Comparison of ENCODE assay signal across 15 cellular contexts in genomic region chr15:83225449-83225848, GRCh38. TPM values are rescaled to one million over a fixed set of nuclear protein-coding genes. Genes with fewer than 3 reads are reported as not detected.
DNase-seq lines count a peak whose midpoint lies in the region; ATAC-seq, FAIRE-seq and TF ChIP-seq lines count a peak whose summit lies in the region.
"Had no signal": no experiment of that assay in that cellular context is flagged by ENCODE, and none has a peak within 500 bp of the region (broad histone marks: within the 10 kb centered on the region; RNA-seq: fewer than 3 reads in every experiment).

No MANE protein-coding gene starts in this region.

- H3K27ac ChIP-seq in keratinocyte (ENCODE audit: control insufficient read depth, insufficient read depth, low read length) (no peak overlapping the region), brain microvascular endothelial cell (no peak overlapping the region)
- H3K27ac ChIP-seq: BLaER1 had no signal

- no peaks in the 10 kb centered on the region for H4K20me1 ChIP-seq in keratinocyte (ENCODE audit: control insufficient read depth, extremely low read depth, insufficient read depth, low read length)
- H4K20me1 ChIP-seq: BLaER1 had no signal

- ATAC-seq in T-helper 17 cell (no peak), GM18858 (IDR thresholded peaks at IDR 0.05; ENCODE audit: unreplicated experiment) (no peak)
- ATAC-seq: GM12878, GM23338 had no signal

- DNase-seq in BE2C = no peak
- DNase-seq in Calu3 = peak; percentile 15
- no peak for DNase-seq in T-helper 17 cell
- DNase-seq in keratinocyte (ENCODE audit: low read depth, low spot score) = no peak
- DNase-seq in brain microvascular endothelial cell = no peak
- no peak for DNase-seq in cerebellar nuclear complex (lab: John Stamatoyannopoulos, UW)
- DNase-seq: CD8-positive, alpha-beta memory T cell; DMS 273 treated with DMSO at 0.1 percent for 48 hours; H9 had no signal

- H3K4me3 ChIP-seq in BE2C (ENCODE audit: low read depth, low read length) (peak overlapping the region; percentile 16; the same call in 1 of the 2 replicates), keratinocyte (ENCODE audit: control insufficient read depth in 2 of 3, extremely low read depth in 1 of 3, insufficient read depth in 2 of 3, low read depth in 1 of 3, low read length in 3 of 3) (no peak overlapping the region), brain microvascular endothelial cell (ENCODE audit: low read depth, low read length) (no peak overlapping the region)
- H3K4me3 ChIP-seq: BLaER1, GM12878, GM23338 had no signal

- H3K36me3 Mint-ChIP-seq in Calu3 (ENCODE audit: insufficient read depth, unreplicated experiment) (no peaks in the 10 kb centered on the region), T-helper 17 cell (ENCODE audit: low read depth) (no peaks in the 10 kb centered on the region)
- H3K36me3 Mint-ChIP-seq: CD8-positive, alpha-beta memory T cell had no signal

- no TSS peak for BruUV-seq in Calu3 (replicated peaks; lab: Mats Ljungman, UMichigan)

- H3K4me3 Mint-ChIP-seq in Calu3 (ENCODE audit: low read depth, unreplicated experiment) = peak overlapping the region; percentile 66
- H3K4me3 Mint-ChIP-seq in T-helper 17 cell = peak overlapping the region; percentile 7
- H3K4me3 Mint-ChIP-seq: GM23338, H9 had no signal

- H3K27me3 ChIP-seq in BE2C (no peaks in the 10 kb centered on the region), keratinocyte (ENCODE audit: control insufficient read depth, extremely low read depth, insufficient read depth, low read length) (no peaks in the 10 kb centered on the region), brain microvascular endothelial cell (replicated peaks) (no peaks in the 10 kb centered on the region)
- H3K27me3 ChIP-seq: BLaER1 had no signal

- H3K9ac ChIP-seq in keratinocyte (ENCODE audit: control insufficient read depth, extremely low read depth, insufficient read depth, low read length) = no peak overlapping the region
- H3K9ac ChIP-seq: BLaER1 had no signal

- H3K4me1 Mint-ChIP-seq in Calu3 (ENCODE audit: low read depth, unreplicated experiment) = peaks cover 11% of the 10 kb centered on the region
- no peaks in the 10 kb centered on the region for H3K4me1 Mint-ChIP-seq in T-helper 17 cell
- H3K4me1 Mint-ChIP-seq: GM23338, H9 had no signal

- intact Hi-C loops in Calu3 (cut with micrococcal nuclease; ENCODE audit: unreplicated experiment) = no loop called here

- FAIRE-seq in keratinocyte (lab: Jason Lieb, UNC) = no peak
- FAIRE-seq: GM12878, GM18507 had no signal

- no peak for TF ChIP-seq CTCF in BE2C (IDR thresholded peaks at IDR 0.05; ENCODE audit: low read depth, low read length)
- TF ChIP-seq CTCF in Calu3 (IDR thresholded peaks at IDR 0.05; ENCODE audit: unreplicated experiment) = no peak
- TF ChIP-seq CTCF in keratinocyte (optimal IDR thresholded peaks at IDR 0.05 in 1 of 3, IDR thresholded peaks at IDR 0.05 in 1 of 3, conservative IDR thresholded peaks at IDR 0.05 in 1 of 3; ENCODE audit: extremely low read depth in 1 of 3, insufficient read depth in 2 of 3, low read length in 3 of 3) = no peak
- no peak for TF ChIP-seq CTCF in brain microvascular endothelial cell (IDR thresholded peaks at IDR 0.05; ENCODE audit: low read depth, low read length, missing control alignments)

- no peak overlapping the region for H3K4me2 ChIP-seq in keratinocyte (ENCODE audit: control insufficient read depth, extremely low read depth, insufficient read depth, low read depth, low read length)
- H3K4me2 ChIP-seq: BLaER1, GM23338 had no signal

- no peaks in the 10 kb centered on the region for H3K36me3 ChIP-seq in BE2C
- no peaks in the 10 kb centered on the region for H3K36me3 ChIP-seq in keratinocyte (ENCODE audit: control insufficient read depth in 2 of 2, extremely low read depth in 1 of 2, insufficient read depth in 2 of 2, low read length in 2 of 2)
- H3K36me3 ChIP-seq in brain microvascular endothelial cell (replicated peaks) = no peaks in the 10 kb centered on the region

- in situ Hi-C loops in brain microvascular endothelial cell (cut with HindIII; ENCODE audit: low pct_ligation_motif_present, low sequenced_read_pairs) = no loop called here

- no peaks in the 10 kb centered on the region for H3K9me1 ChIP-seq in keratinocyte (ENCODE audit: control insufficient read depth, extremely low read depth, insufficient read depth, low read length)

- CTCF ChIA-PET in Calu3 (lab: Charles Lee) = interaction anchor here (0.9 to 1.0 kb wide), 3 partner anchors 13 to 158 kb away, joined by 3 read pairs; partner anchors contain the start of gene BTBD1

- H3K4me1 ChIP-seq in BE2C = no peaks in the 10 kb centered on the region
- H3K4me1 ChIP-seq in keratinocyte (ENCODE audit: control insufficient read depth, extremely low read depth, insufficient read depth, low read length) = no peaks in the 10 kb centered on the region
- H3K4me1 ChIP-seq: BLaER1 had no signal

- peak overlapping the region; percentile 66 for H3K27ac Mint-ChIP-seq in Calu3 (ENCODE audit: unreplicated experiment)
- H3K27ac Mint-ChIP-seq in T-helper 17 cell = no peak overlapping the region
- H3K27ac Mint-ChIP-seq: CD8-positive, alpha-beta memory T cell; GM23338; H9 had no signal

- dilution Hi-C loops in keratinocyte (cut with MboI; ENCODE audit: extremely low pct_ligation_motif_present, low sequenced_read_pairs) = no loop called here

- peak overlapping the region; percentile 37 for H2AFZ ChIP-seq in keratinocyte (ENCODE audit: control insufficient read depth, low read length)
- H2AFZ ChIP-seq: GM23338 had no signal

- H3K9me3 Mint-ChIP-seq in Calu3 (ENCODE audit: low read depth, unreplicated experiment) = peaks cover 3% of the 10 kb centered on the region

- H3K27me3 Mint-ChIP-seq in Calu3 (ENCODE audit: unreplicated experiment) (no peaks in the 10 kb centered on the region), T-helper 17 cell (no peaks in the 10 kb centered on the region)

- no peaks in the 10 kb centered on the region for H3K9me3 ChIP-seq in BE2C
- no peaks in the 10 kb centered on the region for H3K9me3 ChIP-seq in T-helper 17 cell (ENCODE audit: control insufficient read depth, low read length, poor library complexity, severe bottlenecking)
- no peaks in the 10 kb centered on the region for H3K9me3 ChIP-seq in keratinocyte (ENCODE audit: control insufficient read depth, low read depth, low read length)
- H3K9me3 ChIP-seq: BLaER1 had no signal

- no peaks in the 10 kb centered on the region for H3K79me2 ChIP-seq in keratinocyte (ENCODE audit: control insufficient read depth, insufficient read depth, low read length)

RNA-seq across cellular contexts. Expression of gene HDGFL3, which starts 17.8 kb away (rescaled TPM):
- 41.8 TPM for polyA plus RNA-seq in BE2C (2012; ENCODE audit: insufficient read depth, insufficient read length, low read depth)
- total RNA-seq in Calu3 (2022) = 62.9 and 69.4 TPM in 2 replicates
- 10 to 100 TPM in 1 of 2 donors, 1 to 10 TPM in 1; 4.4 to 26.4 TPM for total RNA-seq in T-helper 17 cell
- polyA plus RNA-seq in keratinocyte = 13.7 to 35.1 TPM (median 25.2 TPM) in 3 replicates
- polyA plus RNA-seq in keratinocyte (2011; ENCODE audit: low read depth) = 99.4 TPM
- 25.0 and 30.1 TPM in 2 replicates for polyA plus RNA-seq in keratinocyte (2011; cell fraction: cytosol; rRNA removed)
- polyA plus RNA-seq in keratinocyte (2011; cell fraction: nucleus; rRNA removed) = 7.0 and 13.4 TPM in 2 replicates
- polyA plus RNA-seq in keratinocyte (2012; ENCODE audit: low replicate concordance) = 18.4 and 35.8 TPM in 2 replicates
- 1.8 to 9.6 TPM (median 2.7 TPM) in 3 replicates for polyA minus RNA-seq in keratinocyte
- 20.3 TPM for polyA minus RNA-seq in keratinocyte (2011; cell fraction: cytosol; rRNA and poly(A)+ RNA removed)
- 3.5 and 8.1 TPM in 2 replicates for polyA minus RNA-seq in keratinocyte (2011; cell fraction: nucleus; rRNA and poly(A)+ RNA removed)
- total RNA-seq: HT-29 had no signal

RNA-seq across cellular contexts. Expression of gene BNC1, which starts 59.0 kb away (rescaled TPM):
- not detected for polyA plus RNA-seq in BE2C (2012; ENCODE audit: insufficient read depth, insufficient read length, low read depth)
- total RNA-seq in Calu3 (2022) = not detected in 2 replicates
- not detected for total RNA-seq in T-helper 17 cell
- polyA plus RNA-seq in keratinocyte = 109 to 182 TPM (median 137 TPM) in 3 replicates
- polyA plus RNA-seq in keratinocyte (2011; ENCODE audit: low read depth) = 17.3 TPM
- polyA plus RNA-seq in keratinocyte (2011; cell fraction: cytosol; rRNA removed) = 94.9 and 129 TPM in 2 replicates
- 186 and 215 TPM in 2 replicates for polyA plus RNA-seq in keratinocyte (2011; cell fraction: nucleus; rRNA removed)
- polyA plus RNA-seq in keratinocyte (2012; ENCODE audit: low replicate concordance) = 41.1 and 106 TPM in 2 replicates
- 161 to 227 TPM (median 203 TPM) in 3 replicates for polyA minus RNA-seq in keratinocyte
- polyA minus RNA-seq in keratinocyte (2011; cell fraction: cytosol; rRNA and poly(A)+ RNA removed) = 103 TPM
- polyA minus RNA-seq in keratinocyte (2011; cell fraction: nucleus; rRNA and poly(A)+ RNA removed) = 117 and 228 TPM in 2 replicates
- total RNA-seq: CD8-positive, alpha-beta memory T cell; GM12878; H9; HT-29 had no signal
- polyA plus RNA-seq: CD8-positive, alpha-beta memory T cell had no signal
